ENCODE assay signal across 10 cellular contexts in genomic region chr4:48093949-48094550, GRCh38. TPM values are rescaled to one million over a fixed set of nuclear protein-coding genes. Genes with fewer than 3 reads are reported as not detected.
DNase-seq lines count a peak whose midpoint lies in the region; ATAC-seq, FAIRE-seq and TF ChIP-seq lines count a peak whose summit lies in the region.
"Had no signal": no experiment of that assay in that cellular context is flagged by ENCODE, and none has a peak within 500 bp of the region (broad histone marks: within the 10 kb centered on the region; RNA-seq: fewer than 3 reads in every experiment).

No MANE protein-coding gene starts in this region.

- no peak for TF ChIP-seq RAD21 in H1 (IDR thresholded peaks at IDR 0.05 in 1 of 2, conservative IDR thresholded peaks at IDR 0.05 in 1 of 2; ENCODE audit: low read depth in 2 of 2, low read length in 2 of 2)

- H3K4ac ChIP-seq in H1 (replicated peaks; ENCODE audit: insufficient read length, low read depth, low read length): no peak overlapping the region
- no peak overlapping the region for H3K4ac ChIP-seq in neuronal stem cell (ENCODE audit: low read length)

- no peak overlapping the region for H4K5ac ChIP-seq in H1 (ENCODE audit: insufficient read length, low read depth, low read length)

- no peak overlapping the region for H2BK5ac ChIP-seq in H1 (ENCODE audit: low read depth, low read length)
- H2BK5ac ChIP-seq in neuronal stem cell (ENCODE audit: low read length): no peak overlapping the region

- H3K14ac ChIP-seq in H1 (ENCODE audit: insufficient read length) (no peak overlapping the region), neuronal stem cell (ENCODE audit: low read length) (no peak overlapping the region)

- no peak for TF ChIP-seq CTCF in RWPE1 (conservative IDR thresholded peaks at IDR 0.05; ENCODE audit: low read depth)
- no peak for TF ChIP-seq CTCF in H1 (IDR thresholded peaks at IDR 0.05; ENCODE audit: control extremely low read depth in 1 of 3, insufficient read depth in 1 of 3, low read depth in 1 of 3, low read length in 3 of 3)
- TF ChIP-seq CTCF in left ventricle myocardium inferior (IDR thresholded peaks at IDR 0.05; ENCODE audit: borderline replicate concordance): no peak

- POLR2A ChIA-PET in RWPE1 (lab: Yijun Ruan, JAX; ENCODE audit: low non-redundant PET): no interaction called here
- POLR2A ChIA-PET in H1 (lab: Charles Lee; ENCODE audit: partially characterized antibody): no interaction called here

- no peaks in the 10 kb centered on the region for H3K36me3 ChIP-seq in H1 (ENCODE audit: control insufficient read depth in 2 of 4, insufficient read depth in 4 of 4, low read length in 3 of 4)
- no peaks in the 10 kb centered on the region for H3K36me3 ChIP-seq in left ventricle myocardium inferior
- H3K36me3 ChIP-seq in neuronal stem cell (replicated peaks in 1 of 2; ENCODE audit: control insufficient read depth in 2 of 2, insufficient read depth in 2 of 2, low read length in 2 of 2): no peaks in the 10 kb centered on the region

- no peak overlapping the region for H2BK20ac ChIP-seq in H1 (ENCODE audit: low read length)

- H3K4me3 ChIP-seq in H1 (ENCODE audit: extremely low read depth in 1 of 4, insufficient read depth in 2 of 4, low read depth in 3 of 4, low read length in 4 of 4): no peak overlapping the region
- H3K4me3 ChIP-seq in left ventricle myocardium inferior: no peak overlapping the region
- no peak overlapping the region for H3K4me3 ChIP-seq in neuronal stem cell (ENCODE audit: low read length in 2 of 2)

- TF ChIP-seq EP300 in H1 (IDR thresholded peaks at IDR 0.05; ENCODE audit: borderline replicate concordance in 1 of 2, low read depth in 2 of 2, low read length in 2 of 2): no peak

- H3K79me1 ChIP-seq in H1 (ENCODE audit: low read depth, low read length) (no peaks in the 10 kb centered on the region), neuronal stem cell (ENCODE audit: low read depth, low read length) (no peaks in the 10 kb centered on the region)

- H3K56ac ChIP-seq in H1 (replicated peaks; ENCODE audit: insufficient read length, low read depth, low read length): no peak overlapping the region

- intact Hi-C loops in left ventricle myocardium inferior (cut with micrococcal nuclease): no loop called here

- no peak overlapping the region for H2BK15ac ChIP-seq in H1 (ENCODE audit: low read length)
- no peak overlapping the region for H2BK15ac ChIP-seq in neuronal stem cell (ENCODE audit: low read length)

- no peaks in the 10 kb centered on the region for H3K27me3 ChIP-seq in H1 (replicated peaks in 1 of 4; ENCODE audit: control insufficient read depth in 3 of 4, extremely low read depth in 1 of 4, insufficient read depth in 3 of 4, low read length in 3 of 4)
- peaks cover 5% of the 10 kb centered on the region for H3K27me3 ChIP-seq in left ventricle myocardium inferior (ENCODE audit: low read depth)
- H3K27me3 ChIP-seq in neuronal stem cell (ENCODE audit: control insufficient read depth in 3 of 3, insufficient read depth in 3 of 3, low read depth in 1 of 3, low read length in 3 of 3): no peaks in the 10 kb centered on the region

- 79% methylated on average over 3 of the region's 3 CpGs; no CpG with 5 or more reads in 1 of the 2 experiments for WGBS in H1 (ENCODE audit: extremely low coverage in 1 of 2, insufficient coverage in 1 of 2, insufficient read length in 1 of 2, insufficient replicate concordance in 2 of 2, low coverage in 1 of 2, low lambda C conversion rate in 2 of 2, missing lambda C conversion rate in 1 of 2), 2 experiments
- no CpG with 5 or more reads among the region's 3 CpGs for WGBS in neuronal stem cell (ENCODE audit: extremely low coverage in 2 of 2, insufficient read length in 2 of 2, insufficient replicate concordance in 1 of 2), 2 donors

- ATAC-seq in GM18907 (IDR thresholded peaks at IDR 0.05; ENCODE audit: unreplicated experiment): no peak

- H3K9ac ChIP-seq in H1 (replicated peaks in 1 of 4; ENCODE audit: extremely low read depth in 1 of 4, low read depth in 3 of 4, low read length in 3 of 4): no peak overlapping the region
- H3K9ac ChIP-seq in neuronal stem cell (ENCODE audit: low read depth, low read length, poor library complexity): no peak overlapping the region

- H2BK120ac ChIP-seq in H1 (replicated peaks; ENCODE audit: low read depth, low read length): no peak overlapping the region
- no peak overlapping the region for H2BK120ac ChIP-seq in neuronal stem cell (ENCODE audit: low read depth, low read length)

- H4K91ac ChIP-seq in H1 (replicated peaks; ENCODE audit: insufficient read length, low read length): no peak overlapping the region
- no peak overlapping the region for H4K91ac ChIP-seq in neuronal stem cell (ENCODE audit: low read depth, low read length, poor library complexity)

- H3K18ac ChIP-seq in H1 (ENCODE audit: extremely low read depth, low read length): no peak overlapping the region
- H3K18ac ChIP-seq in neuronal stem cell (ENCODE audit: low read length): no peak overlapping the region

- H3K4me1 ChIP-seq in H1 (replicated peaks in 1 of 4; ENCODE audit: control insufficient read depth in 3 of 4, insufficient read depth in 4 of 4, low read length in 3 of 4): no peaks in the 10 kb centered on the region
- H3K4me1 ChIP-seq in left ventricle myocardium inferior: no peaks in the 10 kb centered on the region
- H3K4me1 ChIP-seq in neuronal stem cell (ENCODE audit: control insufficient read depth in 2 of 2, insufficient read depth in 1 of 2, low read depth in 1 of 2, low read length in 2 of 2): peaks cover 0 to 1% of the 10 kb centered on the region in 2 donors

- no peak overlapping the region for H3K27ac ChIP-seq in RWPE1
- no peak overlapping the region for H3K27ac ChIP-seq in H1 (ENCODE audit: low read depth, low read length)
- H3K27ac ChIP-seq in left ventricle myocardium inferior (replicated peaks): no peak overlapping the region
- H3K27ac ChIP-seq in neuronal stem cell (replicated peaks; ENCODE audit: low read length): no peak overlapping the region

- no peaks in the 10 kb centered on the region for H3K79me2 ChIP-seq in H1 (ENCODE audit: control insufficient read depth in 1 of 2, insufficient read depth in 2 of 2, low read length in 2 of 2)

- H3K23me2 ChIP-seq in H1 (ENCODE audit: low read depth, low read length): no peaks in the 10 kb centered on the region

- no peak overlapping the region for H3K4me2 ChIP-seq in H1 (ENCODE audit: insufficient read depth in 1 of 2, low read depth in 2 of 2, low read length in 2 of 2)
- no peak overlapping the region for H3K4me2 ChIP-seq in neuronal stem cell (ENCODE audit: insufficient read depth, low read length, poor library complexity, severe bottlenecking)

- no peak overlapping the region for H2AFZ ChIP-seq in H1 (ENCODE audit: low read length)
- no peak overlapping the region for H2AFZ ChIP-seq in neuronal stem cell (ENCODE audit: low read length)

- no peak overlapping the region for H2BK12ac ChIP-seq in H1 (ENCODE audit: low read depth, low read length)
- no peak overlapping the region for H2BK12ac ChIP-seq in neuronal stem cell (ENCODE audit: low read length)

- CTCF ChIA-PET in RWPE1 (lab: Yijun Ruan, JAX): interaction anchor here (0.9 kb wide), 1 partner anchor 8 kb away, joined by 3 read pairs; no protein-coding TSS in a partner anchor
- CTCF ChIA-PET in H1 (lab: Charles Lee; ENCODE audit: partially characterized antibody): interaction anchor here (1.0 to 6.0 kb wide), 3 partner anchors 15 to 58 kb away, joined by 3 to 28 read pairs (median 5); no protein-coding TSS in a partner anchor

- H4K8ac ChIP-seq in H1 (ENCODE audit: extremely low read depth, insufficient read depth, low read length) (no peak overlapping the region), neuronal stem cell (ENCODE audit: low read depth, low read length) (no peak overlapping the region)

- no peak overlapping the region for H2AK5ac ChIP-seq in H1 (ENCODE audit: low read depth, low read length)
- H2AK5ac ChIP-seq in neuronal stem cell (ENCODE audit: low read depth, low read length): no peak overlapping the region

- peak; percentile 90 for FAIRE-seq in H54 (lab: Jason Lieb, UNC)
- FAIRE-seq in H1 (lab: Jason Lieb, UNC): no peak

- DNase-seq in H54 (ENCODE audit: insufficient read length, low spot score) (peak; percentile 9), RWPE1 (ENCODE audit: low spot score) (peak; percentile 80), H1 (ENCODE audit: low read depth in 1 of 2, low spot score in 2 of 2) (peak in 1 of 2 experiments; percentile 15), left ventricle myocardium inferior (no peak), NCI-H1436 (lab: John Stamatoyannopoulos, UW) (no peak), neuronal stem cell (ENCODE audit: low spot score) (no peak)
- DNase-seq in stimulated activated CD4-positive, alpha-beta T cell treated with anti-CD3 and anti-CD28 coated beads, Interleukin-12 subunit alpha, Interleukin-12 subunit beta, amount 100 ng/mL, for 24 hours (ENCODE audit: low read depth in 2 of 2): peak; percentile 10 to 35
- DNase-seq: Karpas-422, SHP77 had no signal

- TF ChIP-seq POLR2A in H54 (IDR thresholded peaks at IDR 0.05; ENCODE audit: low read depth, low read length): no peak
- no peak for TF ChIP-seq POLR2A in H1 (IDR thresholded peaks at IDR 0.05; ENCODE audit: control extremely low read depth in 1 of 2, low read depth in 2 of 2, low read length in 2 of 2)

- H4K20me1 ChIP-seq in H1 (replicated peaks in 1 of 2; ENCODE audit: control insufficient read depth in 1 of 2, insufficient read depth in 2 of 2, low read length in 2 of 2): no peaks in the 10 kb centered on the region

- H3K23ac ChIP-seq in H1 (ENCODE audit: insufficient read length) (no peak overlapping the region), neuronal stem cell (ENCODE audit: low read depth, low read length, poor library complexity) (no peak overlapping the region)

- no peaks in the 10 kb centered on the region for H3K9me3 ChIP-seq in H1 (ENCODE audit: insufficient read depth in 2 of 2, low read depth in 1 of 2, low read length in 1 of 2)
- H3K9me3 ChIP-seq in left ventricle myocardium inferior (replicated peaks): no peaks in the 10 kb centered on the region
- H3K9me3 ChIP-seq in neuronal stem cell (replicated peaks in 1 of 2; ENCODE audit: control insufficient read depth in 2 of 2, insufficient read depth in 1 of 2, low read depth in 1 of 2, low read length in 2 of 2): no peaks in the 10 kb centered on the region

TF ChIP-seq in H1, 55 proteins besides CTCF, POLR2A, EP300 and RAD21:
- TF ChIP-seq JUND (IDR thresholded peaks at IDR 0.05; ENCODE audit: low read length) (peak; percentile 73; the same call in 1 of the 2 replicates), SP4 (IDR thresholded peaks at IDR 0.05; ENCODE audit: low read length) (no peak)
TF ChIP-seq in H1: peak in this region for 1.

RNA-seq across cellular contexts. Expression of gene TXK, which starts 40.0 kb away (rescaled TPM):
- total RNA-seq in H1 (2021; fragmentation: NEBNext Ultra II Directional; extraction: Animal tissue kit (Norgen Biotek cat#: 25700)): not detected in 2 replicates
- not detected in 2 replicates for polyA plus RNA-seq in H1 (2011; rRNA removed)
- polyA plus RNA-seq in H1 (2011; cell fraction: cytosol; rRNA removed): not detected
- polyA plus RNA-seq in H1 (2011; cell fraction: nucleus; rRNA removed): 0.58 TPM
- not detected in 4 replicates for polyA plus RNA-seq in H1 (2012, experiment 1 of 2)
- polyA plus RNA-seq in H1 (2012, experiment 2 of 2): not detected
- polyA plus RNA-seq in H1 (2013, experiment 1 of 2): 0.22 TPM
- 0.06 TPM for polyA plus RNA-seq in H1 (2013, experiment 2 of 2)
- not detected in 2 replicates for polyA minus RNA-seq in H1 (2011; rRNA and poly(A)+ RNA removed)
- polyA minus RNA-seq in H1 (2011; cell fraction: cytosol; rRNA and poly(A)+ RNA removed): not detected
- polyA minus RNA-seq in H1 (2011; cell fraction: nucleus; rRNA and poly(A)+ RNA removed): not detected
- 0.71 TPM for total RNA-seq in left ventricle myocardium inferior
- polyA plus RNA-seq in neuronal stem cell (2013, experiment 1 of 2): not detected
- not detected for polyA plus RNA-seq in neuronal stem cell (2013, experiment 2 of 2)

Comparison
In these comparisons a context has a peak if more than half of its experiments do, and no peak if none do; other contexts are left out.
1. DNase-seq: peak in H54 (single experiment), RWPE1 (single experiment) and stimulated activated CD4-positive, alpha-beta T cell treated with anti-CD3 and anti-CD28 coated beads, Interleukin-12 subunit alpha, Interleukin-12 subunit beta, amount 100 ng/mL, for 24 hours (2 of 2); none in left ventricle myocardium inferior (single experiment), NCI-H1436 (single experiment) and neuronal stem cell (single experiment).